ENCODE assay signal across 11 cellular contexts in the genomic region with DNA sequence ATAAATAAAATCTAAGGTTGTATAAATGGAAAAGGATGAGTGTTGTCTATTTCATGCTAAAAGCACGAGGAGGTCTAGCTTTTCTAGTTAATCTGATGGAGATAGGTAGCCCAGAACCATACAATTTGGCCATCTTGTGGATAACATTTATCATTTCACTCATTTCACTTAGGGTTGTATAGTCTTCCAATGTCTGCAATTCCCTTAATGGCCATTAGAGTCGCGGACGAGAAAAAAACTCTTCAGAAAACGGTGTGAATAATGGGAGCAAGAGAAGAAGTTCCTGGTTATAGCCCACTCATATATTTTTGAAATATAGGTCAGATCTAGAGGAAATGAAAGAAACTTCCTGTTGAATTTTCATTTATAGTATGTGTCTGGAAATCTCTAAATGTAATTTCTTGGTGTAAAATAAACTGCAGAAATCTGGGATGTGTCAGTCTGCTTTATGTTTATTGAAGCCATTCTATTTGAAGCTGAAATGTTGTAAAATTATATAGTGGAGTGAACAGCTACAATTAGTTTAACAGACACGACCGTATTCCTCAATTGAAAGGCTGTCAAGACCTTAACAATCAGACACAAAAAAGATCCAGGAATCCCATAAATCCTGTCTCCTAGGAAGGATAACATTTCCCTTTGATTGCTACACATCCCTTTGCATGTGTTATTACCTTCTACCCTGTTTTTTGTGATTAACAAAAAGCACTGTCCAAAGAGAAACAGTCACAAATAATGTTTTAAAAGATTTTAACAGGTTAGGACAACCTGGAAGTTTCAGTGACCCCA. TPM values are rescaled to one million over a fixed set of nuclear protein-coding genes. Genes with fewer than 3 reads are reported as not detected.
DNase-seq lines count a peak whose midpoint lies in the region; ATAC-seq, FAIRE-seq and TF ChIP-seq lines count a peak whose summit lies in the region.
"Had no signal": no experiment of that assay in that cellular context is flagged by ENCODE, and none has a peak within 500 bp of the region (broad histone marks: within the 10 kb centered on the region; RNA-seq: fewer than 3 reads in every experiment).

No MANE protein-coding gene starts in this region.

- H3K4me1 ChIP-seq in OCI-LY3 (ENCODE audit: low read length) = no peaks in the 10 kb centered on the region
- no peaks in the 10 kb centered on the region; a peak in 1 of 7 replicates for H3K4me1 ChIP-seq in H1 (replicated peaks in 1 of 4; ENCODE audit: control insufficient read depth in 3 of 4, insufficient read depth in 4 of 4, low read length in 3 of 4)

- H2BK12ac ChIP-seq in H1 (ENCODE audit: low read depth, low read length) = no peak overlapping the region

- H3K56ac ChIP-seq in H1 (replicated peaks; ENCODE audit: insufficient read length, low read depth, low read length) = no peak overlapping the region

- H3K18ac ChIP-seq in H1 (ENCODE audit: extremely low read depth, low read length) = no peak overlapping the region

- no peaks in the 10 kb centered on the region for H3K27me3 Mint-ChIP-seq in osteocyte (ENCODE audit: unreplicated experiment)
- H3K27me3 Mint-ChIP-seq: brain, IgD-negative memory B cell had no signal

- H3K4me3 ChIP-seq in OCI-LY3 (ENCODE audit: low read length) (no peak overlapping the region), H1 (ENCODE audit: extremely low read depth in 1 of 4, insufficient read depth in 2 of 4, low read depth in 3 of 4, low read length in 4 of 4) (no peak overlapping the region)

- no peak overlapping the region for H4K5ac ChIP-seq in H1 (ENCODE audit: insufficient read length, low read depth, low read length)

- no peak overlapping the region for H3K4ac ChIP-seq in H1 (replicated peaks; ENCODE audit: insufficient read length, low read depth, low read length)

- no peak overlapping the region for H2AK5ac ChIP-seq in H1 (ENCODE audit: low read depth, low read length)

- no peak for TF ChIP-seq EP300 in H1 (IDR thresholded peaks at IDR 0.05; ENCODE audit: borderline replicate concordance in 1 of 2, low read depth in 2 of 2, low read length in 2 of 2)

- POLR2A ChIA-PET in H1 (lab: Charles Lee; ENCODE audit: partially characterized antibody) = interaction anchor here (0.6 kb wide), 1 partner anchor 18 kb away, joined by 3 read pairs; no protein-coding TSS in a partner anchor

- TF ChIP-seq RAD21 in H1 (IDR thresholded peaks at IDR 0.05 in 1 of 2, conservative IDR thresholded peaks at IDR 0.05 in 1 of 2; ENCODE audit: low read depth in 2 of 2, low read length in 2 of 2) = no peak

- CTCF ChIA-PET in H1 (lab: Charles Lee; ENCODE audit: partially characterized antibody) = interaction anchor here (0.7 to 18.2 kb wide), 23 partner anchors 9 to 712 kb away, joined by 3 to 264 read pairs (median 4); no protein-coding TSS in a partner anchor

- no peaks in the 10 kb centered on the region for H3K4me1 Mint-ChIP-seq in osteocyte (ENCODE audit: unreplicated experiment)
- H3K4me1 Mint-ChIP-seq: IgD-negative memory B cell had no signal

- H3K79me1 ChIP-seq in H1 (ENCODE audit: low read depth, low read length) = no peaks in the 10 kb centered on the region

- H3K4me2 ChIP-seq in OCI-LY3 (ENCODE audit: low read length) = no peak overlapping the region
- no peak overlapping the region for H3K4me2 ChIP-seq in H1 (ENCODE audit: insufficient read depth in 1 of 2, low read depth in 2 of 2, low read length in 2 of 2)

- FAIRE-seq in H1 (lab: Jason Lieb, UNC) (peak; percentile 19), GM12892 (lab: Jason Lieb, UNC) (no peak)

- no peak overlapping the region for H4K8ac ChIP-seq in H1 (ENCODE audit: extremely low read depth, insufficient read depth, low read length)

- H3K36me3 Mint-ChIP-seq in osteocyte (ENCODE audit: unreplicated experiment) = no peaks in the 10 kb centered on the region
- H3K36me3 Mint-ChIP-seq: brain, IgD-negative memory B cell had no signal

- H2BK15ac ChIP-seq in H1 (ENCODE audit: low read length) = no peak overlapping the region

- H3K9me3 Mint-ChIP-seq in osteocyte (ENCODE audit: unreplicated experiment) = no peaks in the 10 kb centered on the region
- H3K9me3 Mint-ChIP-seq: IgD-negative memory B cell had no signal

- H3K27me3 ChIP-seq in OCI-LY3 (ENCODE audit: low read depth, low read length) (0 out of 2 replicates have a peak, but pooled peaks cover under 1% of the 10 kb centered on the region), H1 (replicated peaks in 1 of 4; ENCODE audit: control insufficient read depth in 3 of 4, extremely low read depth in 1 of 4, insufficient read depth in 3 of 4, low read length in 3 of 4) (peaks cover 10 to 18% (median 10%) of the 10 kb centered on the region in 4 experiments)

- TF ChIP-seq CTCF in GM12873 (IDR thresholded peaks at IDR 0.05; ENCODE audit: insufficient read depth, low read depth, low read length, missing control alignments) (peak; percentile 26), OCI-LY3 (IDR thresholded peaks at IDR 0.05; ENCODE audit: low read depth, low read length) (peak; percentile 3; the same call in 1 of the 2 replicates), H1 (IDR thresholded peaks at IDR 0.05; ENCODE audit: control extremely low read depth in 1 of 3, insufficient read depth in 1 of 3, low read depth in 1 of 3, low read length in 3 of 3) (peak in 2 of 3 experiments; percentile 38 to 60; a peak in 2 of 4 replicates), osteocyte (IDR thresholded peaks at IDR 0.05) (peak; percentile 38)

- no peak overlapping the region for H3K9ac ChIP-seq in OCI-LY3 (ENCODE audit: low read length)
- no peak overlapping the region for H3K9ac ChIP-seq in H1 (replicated peaks in 1 of 4; ENCODE audit: extremely low read depth in 1 of 4, low read depth in 3 of 4, low read length in 3 of 4)

- no peak overlapping the region for H3K14ac ChIP-seq in H1 (ENCODE audit: insufficient read length)

- WGBS in H1 (ENCODE audit: extremely low coverage in 1 of 2, insufficient coverage in 1 of 2, insufficient read length in 1 of 2, insufficient replicate concordance in 2 of 2, low coverage in 1 of 2, low lambda C conversion rate in 2 of 2, missing lambda C conversion rate in 1 of 2), 2 experiments = 37% methylated on average over 7 of the region's 7 CpGs; no CpG with 5 or more reads in 1 of the 2 experiments

- H2AFZ ChIP-seq in OCI-LY3 (ENCODE audit: low read depth, low read length) = no peak overlapping the region
- no peak overlapping the region for H2AFZ ChIP-seq in H1 (ENCODE audit: low read length)

- H3K27ac Mint-ChIP-seq in osteocyte (ENCODE audit: unreplicated experiment) = no peak overlapping the region
- H3K27ac Mint-ChIP-seq: IgD-negative memory B cell had no signal

- H3K27ac ChIP-seq in OCI-LY3 (ENCODE audit: low read length) (no peak overlapping the region), H1 (ENCODE audit: low read depth, low read length) (no peak overlapping the region)

- DNase-seq in H1 (ENCODE audit: low read depth in 1 of 2, low spot score in 2 of 2) (no peak), osteocyte (ENCODE audit: extremely low spot score, unreplicated experiment) (no peak), GM12892 (ENCODE audit: insufficient read length) (no peak)
- DNase-seq: activated CD4-positive, alpha-beta T cell treated with anti-CD3 and anti-CD28 coated beads, Interleukin-2, amount 50 U/mL, for 1 hour had no signal

- H3K9me3 ChIP-seq in OCI-LY3 (ENCODE audit: insufficient read depth, low read length) (no peaks in the 10 kb centered on the region), H1 (ENCODE audit: insufficient read depth in 2 of 2, low read depth in 1 of 2, low read length in 1 of 2) (no peaks in the 10 kb centered on the region)

- H4K91ac ChIP-seq in H1 (replicated peaks; ENCODE audit: insufficient read length, low read length) = no peak overlapping the region

- no peak overlapping the region for H2BK20ac ChIP-seq in H1 (ENCODE audit: low read length)

- TF ChIP-seq POLR2A in H1 (IDR thresholded peaks at IDR 0.05; ENCODE audit: control extremely low read depth in 1 of 2, low read depth in 2 of 2, low read length in 2 of 2) (no peak), GM12892 (IDR thresholded peaks at IDR 0.05; ENCODE audit: low read depth, low read length) (no peak)

- peaks cover 1% of the 10 kb centered on the region; the same call in 1 of the 2 replicates for H3K23me2 ChIP-seq in H1 (ENCODE audit: low read depth, low read length)

- H3K36me3 ChIP-seq in OCI-LY3 (replicated peaks; ENCODE audit: low read depth, low read length) (no peaks in the 10 kb centered on the region), H1 (ENCODE audit: control insufficient read depth in 2 of 4, insufficient read depth in 4 of 4, low read length in 3 of 4) (no peaks in the 10 kb centered on the region; a peak in 1 of 8 replicates)

- no peak for ATAC-seq in GM19397 (IDR thresholded peaks at IDR 0.05; ENCODE audit: unreplicated experiment)
- no peak for ATAC-seq in HG03025 (IDR thresholded peaks at IDR 0.05; ENCODE audit: low FRiP score, unreplicated experiment)
- no peak for ATAC-seq in GM18519 (IDR thresholded peaks at IDR 0.05; ENCODE audit: low FRiP score, unreplicated experiment)

- H2BK120ac ChIP-seq in H1 (replicated peaks; ENCODE audit: low read depth, low read length) = no peak overlapping the region

- H4K20me1 ChIP-seq in OCI-LY3 (ENCODE audit: insufficient read depth, low read length) = no peaks in the 10 kb centered on the region
- no peaks in the 10 kb centered on the region for H4K20me1 ChIP-seq in H1 (replicated peaks in 1 of 2; ENCODE audit: control insufficient read depth in 1 of 2, insufficient read depth in 2 of 2, low read length in 2 of 2)

- no peak overlapping the region for H3K23ac ChIP-seq in H1 (ENCODE audit: insufficient read length)

- H3K79me2 ChIP-seq in OCI-LY3 (ENCODE audit: low read length) = no peaks in the 10 kb centered on the region
- H3K79me2 ChIP-seq in H1 (ENCODE audit: control insufficient read depth in 1 of 2, insufficient read depth in 2 of 2, low read length in 2 of 2) = no peaks in the 10 kb centered on the region

- H3K4me3 Mint-ChIP-seq in osteocyte (ENCODE audit: unreplicated experiment) = no peak overlapping the region
- H3K4me3 Mint-ChIP-seq: brain, IgD-negative memory B cell had no signal

- H2BK5ac ChIP-seq in H1 (ENCODE audit: low read depth, low read length) = no peak overlapping the region

TF ChIP-seq in H1, 55 proteins besides CTCF, POLR2A, EP300 and RAD21:
- no peak for TF ChIP-seq EGR1 (IDR thresholded peaks at IDR 0.05; ENCODE audit: borderline replicate concordance, low read depth, low read length)
- no peak for TF ChIP-seq TBP (IDR thresholded peaks at IDR 0.05; ENCODE audit: low read depth, low read length)
- no peak for TF ChIP-seq MAFK (IDR thresholded peaks at IDR 0.05; ENCODE audit: low read depth, low read length)

RNA-seq across cellular contexts. Expression of gene MGST2, which starts 47.7 kb away (rescaled TPM):
- 7.4 and 8.0 TPM in 2 replicates for total RNA-seq in H1 (2021; fragmentation: NEBNext Ultra II Directional; extraction: Animal tissue kit (Norgen Biotek cat#: 25700))
- 6.1 and 13.6 TPM in 2 replicates for polyA plus RNA-seq in H1 (2011; rRNA removed)
- polyA plus RNA-seq in H1 (2011; cell fraction: cytosol; rRNA removed) = 7.5 TPM
- 2.3 TPM for polyA plus RNA-seq in H1 (2011; cell fraction: nucleus; rRNA removed)
- polyA plus RNA-seq in H1 (2012, experiment 1 of 2) = 6.9 to 10.7 TPM (median 9.8 TPM) in 4 replicates
- 15.1 TPM for polyA plus RNA-seq in H1 (2012, experiment 2 of 2)
- polyA plus RNA-seq in H1 (2013, experiment 1 of 2) = 25.1 TPM
- polyA plus RNA-seq in H1 (2013, experiment 2 of 2) = 29.6 TPM
- polyA minus RNA-seq in H1 (2011; rRNA and poly(A)+ RNA removed) = 2.4 and 2.6 TPM in 2 replicates
- 3.0 TPM for polyA minus RNA-seq in H1 (2011; cell fraction: cytosol; rRNA and poly(A)+ RNA removed)
- 3.3 TPM for polyA minus RNA-seq in H1 (2011; cell fraction: nucleus; rRNA and poly(A)+ RNA removed)
- total RNA-seq in osteocyte = 29.2 and 29.9 TPM in 2 replicates
- 7.4 TPM for polyA plus RNA-seq in GM12892 (2012; ENCODE audit: missing spikeins)
